Comparison of ENCODE assay signal across 23 cellular contexts in the genomic region with DNA sequence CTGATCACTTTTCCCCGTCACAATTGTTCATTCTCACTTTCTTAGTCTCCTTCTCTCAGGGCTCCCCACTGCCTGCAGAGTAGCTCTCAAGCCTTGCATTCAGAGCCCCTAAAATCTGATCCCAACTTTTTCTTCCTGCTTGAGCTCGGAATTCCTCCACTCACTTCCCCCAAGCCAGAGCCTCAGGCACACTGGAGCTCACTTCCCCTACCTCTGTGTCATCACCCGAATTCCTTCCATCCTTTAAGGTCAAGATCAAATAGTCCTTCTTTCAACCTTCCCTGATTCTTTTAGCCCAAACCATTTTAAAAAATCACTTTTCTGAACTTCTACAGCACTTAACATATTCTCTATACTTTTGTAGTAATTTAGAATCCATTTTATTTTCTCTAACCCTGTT. TPM values are rescaled to one million over a fixed set of nuclear protein-coding genes. Genes with fewer than 3 reads are reported as not detected.
A peak's percentile ranks its signal among the peaks of the same experiment; 100 is the strongest.
DNase-seq lines count a peak whose midpoint lies in the region; ATAC-seq, FAIRE-seq and TF ChIP-seq lines count a peak whose summit lies in the region.
"Had no signal": no experiment of that assay in that cellular context is flagged by ENCODE, and none has a peak within 500 bp of the region (broad histone marks: within the 10 kb centered on the region; RNA-seq: fewer than 3 reads in every experiment).

No MANE protein-coding gene starts in this region.

- no peak overlapping the region for H4K91ac ChIP-seq in H1 (replicated peaks; ENCODE audit: insufficient read length, low read length)

- no peaks in the 10 kb centered on the region for H3K36me3 Mint-ChIP-seq in WTC11
- H3K36me3 Mint-ChIP-seq: CD4-positive, CD25-positive, alpha-beta regulatory T cell; CD8-positive, alpha-beta T cell had no signal

- no peak overlapping the region for H2BK5ac ChIP-seq in H1 (ENCODE audit: low read depth, low read length)

- H3K23ac ChIP-seq in H1 (ENCODE audit: insufficient read length), result no peak overlapping the region

- H3K4me3 Mint-ChIP-seq in WTC11, result no peak overlapping the region
- H3K4me3 Mint-ChIP-seq: B cell; CD4-positive, CD25-positive, alpha-beta regulatory T cell; CD8-positive, alpha-beta T cell; GM23338 had no signal

- no peak overlapping the region for H3K27ac Mint-ChIP-seq in WTC11
- H3K27ac Mint-ChIP-seq: B cell; CD4-positive, CD25-positive, alpha-beta regulatory T cell; CD8-positive, alpha-beta T cell; GM23338 had no signal

- ATAC-seq in GM21381 (IDR thresholded peaks at IDR 0.05; ENCODE audit: unreplicated experiment), result no peak
- ATAC-seq in WTC11, result no peak
- ATAC-seq: CD8-positive, alpha-beta T cell; GM23338 had no signal

- H4K20me1 ChIP-seq in GM23248 (ENCODE audit: insufficient read depth), result no peaks in the 10 kb centered on the region
- no peaks in the 10 kb centered on the region for H4K20me1 ChIP-seq in Loucy (ENCODE audit: insufficient read depth, low read length, poor library complexity, severe bottlenecking)
- no peaks in the 10 kb centered on the region for H4K20me1 ChIP-seq in H1 (replicated peaks in 1 of 2; ENCODE audit: control insufficient read depth in 1 of 2, insufficient read depth in 2 of 2, low read length in 2 of 2)
- H4K20me1 ChIP-seq: BLaER1 had no signal

- H3K4ac ChIP-seq in H1 (replicated peaks; ENCODE audit: insufficient read length, low read depth, low read length), result no peak overlapping the region

- H3K18ac ChIP-seq in H1 (ENCODE audit: extremely low read depth, low read length), result no peak overlapping the region

- no peak overlapping the region for H3K9ac ChIP-seq in GM23248
- H3K9ac ChIP-seq in Loucy (ENCODE audit: low read depth, low read length, poor library complexity, severe bottlenecking), result no peak overlapping the region
- no peak overlapping the region for H3K9ac ChIP-seq in H1 (replicated peaks in 1 of 4; ENCODE audit: extremely low read depth in 1 of 4, low read depth in 3 of 4, low read length in 3 of 4)
- H3K9ac ChIP-seq: BLaER1 had no signal

- no peaks in the 10 kb centered on the region for H3K4me1 ChIP-seq in GM23248 (ENCODE audit: insufficient read depth)
- H3K4me1 ChIP-seq in Loucy (ENCODE audit: insufficient read depth, low read length, poor library complexity, severe bottlenecking), result peaks cover 9% of the 10 kb centered on the region
- H3K4me1 ChIP-seq in H1 (replicated peaks in 1 of 4; ENCODE audit: control insufficient read depth in 3 of 4, insufficient read depth in 4 of 4, low read length in 3 of 4), result no peaks in the 10 kb centered on the region
- H3K4me1 ChIP-seq: Caco-2 had no signal

- H3K27ac ChIP-seq in GM23248, result no peak overlapping the region
- H3K27ac ChIP-seq in H1 (ENCODE audit: low read depth, low read length), result no peak overlapping the region
- H3K27ac ChIP-seq: 22Rv1, BLaER1, C4-2B had no signal

- DNase-seq in EH (ENCODE audit: low read depth), result peak; percentile 37
- no peak for DNase-seq in GM23248
- no peak for DNase-seq in H1 (ENCODE audit: low read depth in 1 of 2, low spot score in 2 of 2)
- no peak for DNase-seq in WTC11 (ENCODE audit: low spot score)
- no peak for DNase-seq in stimulated activated CD4-positive, alpha-beta T cell treated with anti-CD3 and anti-CD28 coated beads, Interleukin-4, amount 100 ng/mL, for 24 hours
- DNase-seq in activated T-cell treated with anti-CD3 and anti-CD28 coated beads, Interleukin-2, amount 50 U/mL, for 1 hour, result no peak
- DNase-seq: Caco-2; CD4-positive, CD25-positive, alpha-beta regulatory T cell; CD8-positive, alpha-beta T cell; DMS153; DND-41 had no signal

- 63 to 66% methylated on average over 3 of the region's 3 CpGs for WGBS in GM23248 (ENCODE audit: low coverage in 1 of 2, low lambda C conversion rate in 2 of 2, missing lambda C conversion rate in 2 of 2), 2 experiments
- 51% methylated on average over 3 of the region's 3 CpGs; no CpG with 5 or more reads in 1 of the 2 experiments for WGBS in H1 (ENCODE audit: extremely low coverage in 1 of 2, insufficient coverage in 1 of 2, insufficient read length in 1 of 2, insufficient replicate concordance in 2 of 2, low coverage in 1 of 2, low lambda C conversion rate in 2 of 2, missing lambda C conversion rate in 1 of 2), 2 experiments

- H3K9me3 Mint-ChIP-seq in WTC11, result no peaks in the 10 kb centered on the region
- H3K9me3 Mint-ChIP-seq: CD8-positive, alpha-beta T cell; GM23338 had no signal

- H3F3A ChIP-seq in GM23248 (ENCODE audit: insufficient read depth) (no peaks in the 10 kb centered on the region), Loucy (ENCODE audit: low read depth) (no peaks in the 10 kb centered on the region)

- 0 out of 2 replicates have a peak overlapping the region, but pooled peaks have one; percentile 49 for H2BK15ac ChIP-seq in H1 (ENCODE audit: low read length)

- H2AFZ ChIP-seq in GM23248, result peak overlapping the region; percentile 13; the same call in 1 of the 2 replicates
- 0 out of 2 replicates have a peak overlapping the region, but pooled peaks have one; percentile 22 for H2AFZ ChIP-seq in Loucy (ENCODE audit: low read length)
- H2AFZ ChIP-seq in H1 (ENCODE audit: low read length), result 0 out of 2 replicates have a peak overlapping the region, but pooled peaks have one; percentile 15
- H2AFZ ChIP-seq: GM23338 had no signal

- no peak for TF ChIP-seq POLR2A in H1 (IDR thresholded peaks at IDR 0.05; ENCODE audit: control extremely low read depth in 1 of 2, low read depth in 2 of 2, low read length in 2 of 2)

- H2AK5ac ChIP-seq in H1 (ENCODE audit: low read depth, low read length), result no peak overlapping the region

- in situ Hi-C loops in GM23248 (cut with MboI), result loop anchor here (5.0 kb wide), 1 partner anchor 85 kb away; no protein-coding TSS in a partner anchor

- POLR2A ChIA-PET in H1 (lab: Charles Lee; ENCODE audit: partially characterized antibody), result interaction anchor here (0.7 to 4.5 kb wide), 5 partner anchors 9 to 64 kb away, joined by 3 to 22 read pairs (median 3); a partner anchor contains a TSS
- POLR2A ChIA-PET in WTC11 (lab: Charles Lee), result no interaction called here

- TF ChIP-seq EP300 in H1 (IDR thresholded peaks at IDR 0.05; ENCODE audit: borderline replicate concordance in 1 of 2, low read depth in 2 of 2, low read length in 2 of 2), result no peak

- H3K4me3 ChIP-seq in GM23248, result no peak overlapping the region
- H3K4me3 ChIP-seq in Loucy (ENCODE audit: low read length, poor library complexity, severe bottlenecking), result no peak overlapping the region
- no peak overlapping the region for H3K4me3 ChIP-seq in H1 (ENCODE audit: extremely low read depth in 1 of 4, insufficient read depth in 2 of 4, low read depth in 3 of 4, low read length in 4 of 4)
- H3K4me3 ChIP-seq: BLaER1, GM23338, HAP-1 had no signal

- no peak overlapping the region for H2BK20ac ChIP-seq in H1 (ENCODE audit: low read length)

- no peak for TF ChIP-seq RAD21 in H1 (IDR thresholded peaks at IDR 0.05 in 1 of 2, conservative IDR thresholded peaks at IDR 0.05 in 1 of 2; ENCODE audit: low read depth in 2 of 2, low read length in 2 of 2)

- H3K27me3 ChIP-seq in GM23248 (replicated peaks; ENCODE audit: insufficient read depth), result no peaks in the 10 kb centered on the region
- H3K27me3 ChIP-seq in Loucy (ENCODE audit: insufficient read depth, low read length, poor library complexity, severe bottlenecking), result no peaks in the 10 kb centered on the region
- H3K27me3 ChIP-seq in H1 (replicated peaks in 1 of 4; ENCODE audit: control insufficient read depth in 3 of 4, extremely low read depth in 1 of 4, insufficient read depth in 3 of 4, low read length in 3 of 4), result peaks cover 0 to 4% (median 0%) of the 10 kb centered on the region in 4 experiments; a peak in 4 of 7 replicates
- H3K27me3 ChIP-seq: BLaER1 had no signal

- CTCF ChIA-PET in H1 (lab: Charles Lee; ENCODE audit: partially characterized antibody) (interaction anchor here (1.0 to 10.7 kb wide), 8 partner anchors 11 to 104 kb away, joined by 3 to 181 read pairs (median 28); a partner anchor contains a TSS), WTC11 (lab: Charles Lee) (interaction anchor here (0.7 to 2.3 kb wide), 6 partner anchors 10 to 104 kb away, joined by 3 to 7 read pairs (median 4); no protein-coding TSS in a partner anchor)

- peaks cover 18% of the 10 kb centered on the region for H3K27me3 Mint-ChIP-seq in WTC11 (ENCODE audit: low read depth)

- H2BK12ac ChIP-seq in H1 (ENCODE audit: low read depth, low read length), result no peak overlapping the region

- H3K56ac ChIP-seq in H1 (replicated peaks; ENCODE audit: insufficient read length, low read depth, low read length), result no peak overlapping the region

- no peak overlapping the region for H3K14ac ChIP-seq in H1 (ENCODE audit: insufficient read length)

- no peak for FAIRE-seq in H1 (lab: Jason Lieb, UNC)
- FAIRE-seq: A204.1, G401.6, GM12892, H54 had no signal

- H3K4me2 ChIP-seq in GM23248 (ENCODE audit: unreplicated experiment), result no peak overlapping the region
- H3K4me2 ChIP-seq in Loucy (ENCODE audit: low read depth, low read length, poor library complexity, severe bottlenecking), result no peak overlapping the region
- H3K4me2 ChIP-seq in H1 (ENCODE audit: insufficient read depth in 1 of 2, low read depth in 2 of 2, low read length in 2 of 2), result no peak overlapping the region
- H3K4me2 ChIP-seq: BLaER1, GM23338 had no signal

- H2BK120ac ChIP-seq in H1 (replicated peaks; ENCODE audit: low read depth, low read length), result no peak overlapping the region

- H4K8ac ChIP-seq in H1 (ENCODE audit: extremely low read depth, insufficient read depth, low read length), result no peak overlapping the region

- H3K9me2 ChIP-seq in GM23248 (ENCODE audit: insufficient read depth) (no peaks in the 10 kb centered on the region), Loucy (replicated peaks; ENCODE audit: low read depth, low read length) (no peaks in the 10 kb centered on the region)

- TF ChIP-seq CTCF in Loucy (conservative IDR thresholded peaks at IDR 0.05; ENCODE audit: low read length) (no peak), H1 (IDR thresholded peaks at IDR 0.05; ENCODE audit: control extremely low read depth in 1 of 3, insufficient read depth in 1 of 3, low read depth in 1 of 3, low read length in 3 of 3) (no peak), WTC11 (IDR thresholded peaks at IDR 0.05) (no peak)

- no peaks in the 10 kb centered on the region for H3K36me3 ChIP-seq in GM23248 (ENCODE audit: low read depth)
- H3K36me3 ChIP-seq in Loucy (ENCODE audit: insufficient read depth, low read length), result no peaks in the 10 kb centered on the region
- H3K36me3 ChIP-seq in H1 (ENCODE audit: control insufficient read depth in 2 of 4, insufficient read depth in 4 of 4, low read length in 3 of 4), result no peaks in the 10 kb centered on the region
- H3K36me3 ChIP-seq: BLaER1, HAP-1 had no signal

- H3K79me2 ChIP-seq in GM23248 (ENCODE audit: insufficient read depth) (no peaks in the 10 kb centered on the region), Loucy (ENCODE audit: insufficient read depth, low read length) (no peaks in the 10 kb centered on the region), H1 (ENCODE audit: control insufficient read depth in 1 of 2, insufficient read depth in 2 of 2, low read length in 2 of 2) (no peaks in the 10 kb centered on the region)

- peaks cover 5% of the 10 kb centered on the region for H3K4me1 Mint-ChIP-seq in WTC11

- H3K23me2 ChIP-seq in H1 (ENCODE audit: low read depth, low read length), result no peaks in the 10 kb centered on the region; the same call in 1 of the 2 replicates

- H4K5ac ChIP-seq in H1 (ENCODE audit: insufficient read length, low read depth, low read length), result no peak overlapping the region

- H3K9me3 ChIP-seq in GM23248 (ENCODE audit: low read depth) (no peaks in the 10 kb centered on the region), Loucy (ENCODE audit: insufficient read depth, low read depth, low read length) (no peaks in the 10 kb centered on the region), H1 (ENCODE audit: insufficient read depth in 2 of 2, low read depth in 1 of 2, low read length in 1 of 2) (no peaks in the 10 kb centered on the region)
- H3K9me3 ChIP-seq: BLaER1, Caco-2, HAP-1 had no signal

- no peaks in the 10 kb centered on the region for H3K79me1 ChIP-seq in H1 (ENCODE audit: low read depth, low read length)

RNA-seq across cellular contexts. Expression of a gene that starts 34.1 kb away (rescaled TPM):
- 8.0 and 14.8 TPM in 2 replicates for total RNA-seq in GM23248 (2014; rRNA removed; shearing (Covaris generic))
- polyA plus RNA-seq in GM23248 (2016; fragmentation: Nextera tagmentation; extraction: Ambion mirVana) (4.3 and 5.7 TPM in 2 replicates), H1 (2011; rRNA removed) (12.1 and 13.5 TPM in 2 replicates)
- total RNA-seq in H1 (2021; fragmentation: NEBNext Ultra II Directional; extraction: Animal tissue kit (Norgen Biotek cat#: 25700)), result 6.7 and 10.2 TPM in 2 replicates
- 10.4 TPM for polyA plus RNA-seq in H1 (2011; cell fraction: cytosol; rRNA removed)
- 4.3 TPM for polyA plus RNA-seq in H1 (2011; cell fraction: nucleus; rRNA removed)
- polyA plus RNA-seq in H1 (2012, experiment 1 of 2), result 4.2 to 8.9 TPM (median 8.2 TPM) in 4 replicates
- 3.5 TPM for polyA plus RNA-seq in H1 (2012, experiment 2 of 2)
- polyA plus RNA-seq in H1 (2013, experiment 1 of 2), result 8.1 TPM
- polyA plus RNA-seq in H1 (2013, experiment 2 of 2), result 6.9 TPM
- polyA minus RNA-seq in H1 (2011; rRNA and poly(A)+ RNA removed), result 5.0 and 8.6 TPM in 2 replicates
- 4.8 TPM for polyA minus RNA-seq in H1 (2011; cell fraction: cytosol; rRNA and poly(A)+ RNA removed)
- 5.3 TPM for polyA minus RNA-seq in H1 (2011; cell fraction: nucleus; rRNA and poly(A)+ RNA removed)
- 5.6 to 7.0 TPM (median 6.1 TPM) in 3 replicates for total RNA-seq in WTC11 (2021)
